In the genomic region with DNA sequence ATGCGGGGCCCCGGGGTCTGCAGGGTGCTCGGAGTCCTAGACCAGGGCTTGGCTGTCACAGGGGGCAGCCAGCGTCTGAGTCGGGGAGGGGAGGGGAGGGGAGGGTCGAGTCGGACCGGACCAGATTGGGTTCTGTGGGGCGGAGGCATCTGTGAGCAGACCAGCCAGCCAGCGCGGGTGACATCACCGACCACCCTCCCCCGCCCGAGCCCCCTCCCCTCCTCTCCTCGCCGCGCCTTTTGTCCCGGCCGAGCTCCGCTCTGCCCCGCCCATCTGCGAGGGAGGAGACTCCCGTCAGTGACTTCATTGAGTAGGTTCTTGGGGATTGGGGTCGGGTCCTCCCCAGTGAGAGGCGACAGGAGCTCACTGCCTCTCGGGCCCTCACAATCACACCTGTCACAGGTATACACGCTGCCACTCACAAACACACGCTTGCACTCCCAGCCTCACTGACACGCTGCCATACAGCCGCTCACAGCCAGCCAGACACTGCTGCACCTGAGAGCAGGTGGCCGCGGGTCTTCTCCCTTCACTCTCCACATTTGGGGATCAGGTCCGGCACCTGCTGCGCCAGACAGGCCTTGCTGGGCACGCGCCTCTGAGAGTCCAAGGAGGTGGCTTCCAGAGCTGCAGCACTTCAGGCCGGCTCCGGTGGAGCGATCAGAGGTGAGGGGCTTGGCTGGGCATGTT, we compare ENCODE assay signal across 8 cellular contexts. TPM values are rescaled to one million over a fixed set of nuclear protein-coding genes. Genes with fewer than 3 reads are reported as not detected.
DNase-seq lines count a peak whose midpoint lies in the region; ATAC-seq and TF ChIP-seq lines count a peak whose summit lies in the region.

No MANE protein-coding gene starts in this region.

- intact Hi-C loops in HCT116 (cut with micrococcal nuclease) (loop anchor here (5.0 to 10.0 kb wide), 3 partner anchors 107 to 485 kb away; a partner anchor contains a TSS), MCF 10A (cut with micrococcal nuclease) (loop anchor here (10.0 kb wide), 1 partner anchor 65 kb away; no protein-coding TSS in a partner anchor), sigmoid colon (cut with DNase I) (loop anchor here (2.0 to 10.0 kb wide), 9 partner anchors 82 to 1265 kb away; a partner anchor contains a TSS)

- H3K79me2 ChIP-seq in HCT116 (ENCODE audit: insufficient read depth, low read length): no peaks in the 10 kb centered on the region

- peak overlapping the region; percentile 46 for H3K27ac Mint-ChIP-seq in MCF 10A (ENCODE audit: low read depth, unreplicated experiment)

- CTCF ChIA-PET in BJ (lab: Yijun Ruan, JAX): interaction anchor here (1.0 to 2.0 kb wide), 4 partner anchors 61 to 105 kb away, joined by 3 to 7 read pairs (median 4); a partner anchor contains a TSS
- CTCF ChIA-PET in HCT116 (lab: Charles Lee): interaction anchor here (0.6 to 2.6 kb wide), 4 partner anchors 82 to 349 kb away, joined by 3 to 14 read pairs (median 3); a partner anchor contains a TSS
- CTCF ChIA-PET in MCF 10A (lab: Yijun Ruan, JAX): interaction anchor here (1.1 to 3.6 kb wide), 2 partner anchors 37 to 90 kb away, joined by 3 to 23 read pairs; no protein-coding TSS in a partner anchor

- H3K27ac ChIP-seq in HCT116 (ENCODE audit: low read depth, low read length) (no peak overlapping the region; the same call in 1 of the 2 replicates), SJCRH30 (peak overlapping the region; percentile 73), sigmoid colon (peak overlapping the region in 3 of 4 donors; percentile 95 to 100 (median 98))

- H3K27me3 ChIP-seq in BJ (ENCODE audit: control insufficient read depth, insufficient read depth, low read length) (no peaks in the 10 kb centered on the region), HCT116 (ENCODE audit: insufficient read depth, low read length) (no peaks in the 10 kb centered on the region), SJCRH30 (no peaks in the 10 kb centered on the region), sigmoid colon (no peaks in the 10 kb centered on the region)

- TF ChIP-seq POLR2A in HCT116 (IDR thresholded peaks at IDR 0.05; ENCODE audit: borderline replicate concordance, extremely low read depth, insufficient read depth, insufficient read length) (no peak), sigmoid colon (IDR thresholded peaks at IDR 0.05) (peak; percentile 41 to 45)

- no peaks in the 10 kb centered on the region for H3K9me3 Mint-ChIP-seq in MCF 10A (ENCODE audit: unreplicated experiment)

- H3K4me1 ChIP-seq in HCT116 (ENCODE audit: control insufficient read depth in 1 of 2, insufficient read depth in 2 of 2, low read length in 2 of 2): peaks cover 21 to 61% of the 10 kb centered on the region in 2 experiments
- H3K4me1 ChIP-seq in SJCRH30: peaks cover 32% of the 10 kb centered on the region
- peaks cover 0 to 61% (median 57%) of the 10 kb centered on the region in 4 donors for H3K4me1 ChIP-seq in sigmoid colon

- no peaks in the 10 kb centered on the region for H3K9me3 ChIP-seq in HCT116 (ENCODE audit: control insufficient read depth in 1 of 2, insufficient read depth in 1 of 2, low read depth in 1 of 2, low read length in 2 of 2)
- H3K9me3 ChIP-seq in SJCRH30 (replicated peaks): no peaks in the 10 kb centered on the region
- no peaks in the 10 kb centered on the region for H3K9me3 ChIP-seq in iPS-18c (ENCODE audit: control insufficient read depth, insufficient read depth, low read length)
- no peaks in the 10 kb centered on the region for H3K9me3 ChIP-seq in sigmoid colon

- WGBS in sigmoid colon, 2 donors: 4 to 11% methylated on average over 39 of the region's 39 CpGs

- RAD21 ChIA-PET in HCT116 (lab: Charles Lee; ENCODE audit: low non-redundant PET in 1 of 2, low total read pairs in 2 of 2, uncharacterized antibody in 2 of 2, unreplicated experiment in 2 of 2): interaction anchor here in 1 of 2 experiments (1.3 kb wide), 1 partner anchor 91 kb away, joined by 7 read pairs; no protein-coding TSS in a partner anchor

- H3K4me2 ChIP-seq in HCT116 (ENCODE audit: low read length): peak overlapping the region; percentile 94

- ATAC-seq in HCT116 (0 out of 2 replicates have a peak, but pooled peaks have one; percentile 8), HG02884 (IDR thresholded peaks at IDR 0.05; ENCODE audit: unreplicated experiment) (no peak), GM21526 (IDR thresholded peaks at IDR 0.05; ENCODE audit: low FRiP score, unreplicated experiment) (no peak)

- TF ChIP-seq RAD21 in HCT116 (IDR thresholded peaks at IDR 0.05; ENCODE audit: low read depth): no peak

- peak overlapping the region; percentile 78 for H3K4me3 Mint-ChIP-seq in MCF 10A (ENCODE audit: unreplicated experiment)

- peaks cover 6% of the 10 kb centered on the region for H3K36me3 Mint-ChIP-seq in MCF 10A (ENCODE audit: insufficient read depth, unreplicated experiment)

- no peak for TF ChIP-seq EP300 in sigmoid colon (IDR thresholded peaks at IDR 0.05)

- H3K36me3 ChIP-seq in BJ (ENCODE audit: control insufficient read depth, insufficient read depth, low read length): no peaks in the 10 kb centered on the region
- H3K36me3 ChIP-seq in HCT116 (ENCODE audit: control insufficient read depth in 1 of 2, insufficient read depth in 2 of 2, low read length in 2 of 2): no peaks in the 10 kb centered on the region
- no peaks in the 10 kb centered on the region for H3K36me3 ChIP-seq in SJCRH30
- no peaks in the 10 kb centered on the region for H3K36me3 ChIP-seq in sigmoid colon

- H3K27me3 Mint-ChIP-seq in MCF 10A (ENCODE audit: insufficient read depth, unreplicated experiment): no peaks in the 10 kb centered on the region

- no peak overlapping the region for H2AFZ ChIP-seq in HCT116 (ENCODE audit: low read depth, low read length, poor library complexity, severe bottlenecking)

- BruUV-seq in HCT116 (replicated peaks; lab: Mats Ljungman, UMichigan) (no TSS peak), MCF 10A (replicated peaks; lab: Mats Ljungman, UMichigan) (no TSS peak)

- TF ChIP-seq CTCF in BJ (IDR thresholded peaks at IDR 0.05; ENCODE audit: insufficient read depth, low read depth, low read length) (no peak), HCT116 (IDR thresholded peaks at IDR 0.05 in 2 of 3, conservative IDR thresholded peaks at IDR 0.05 in 1 of 3; ENCODE audit: borderline replicate concordance in 1 of 3, insufficient read depth in 1 of 3, low read depth in 2 of 3, low read length in 2 of 3) (no peak), MCF 10A (IDR thresholded peaks at IDR 0.05; ENCODE audit: unreplicated experiment) (no peak), sigmoid colon (IDR thresholded peaks at IDR 0.05) (no peak)

- peak overlapping the region; percentile 91 for H3K4me3 ChIP-seq in BJ (ENCODE audit: low read depth, low read length)
- peak overlapping the region; percentile 64 to 73 for H3K4me3 ChIP-seq in HCT116 (replicated peaks in 1 of 2; ENCODE audit: low read depth in 1 of 2, low read length in 2 of 2)
- H3K4me3 ChIP-seq in SJCRH30: peak overlapping the region; percentile 87
- peak overlapping the region; percentile 91 for H3K4me3 ChIP-seq in iPS-18c (ENCODE audit: insufficient read depth, low read depth, low read length)
- peak overlapping the region; percentile 67 to 97 (median 92) for H3K4me3 ChIP-seq in sigmoid colon

- DNase-seq in BJ (ENCODE audit: low read depth): no peak
- no peak for DNase-seq in HCT116 (ENCODE audit: low read depth, low spot score)
- DNase-seq in SJCRH30: peak; percentile 57 to 61
- DNase-seq in MCF 10A (ENCODE audit: unreplicated experiment): no peak
- peak; percentile 87 for DNase-seq in sigmoid colon

- H3K4me1 Mint-ChIP-seq in MCF 10A (ENCODE audit: insufficient read depth, unreplicated experiment): peaks cover 37% of the 10 kb centered on the region

- H4K20me1 ChIP-seq in HCT116 (ENCODE audit: insufficient read depth): no peaks in the 10 kb centered on the region

- POLR2A ChIA-PET in BJ (lab: Charles Lee): no interaction called here
- POLR2A ChIA-PET in HCT116 (lab: Charles Lee): no interaction called here
- POLR2A ChIA-PET in MCF 10A (lab: Yijun Ruan, JAX): interaction anchor here (0.6 to 1.9 kb wide), 7 partner anchors 28 to 1494 kb away, joined by 3 to 9 read pairs (median 4); a partner anchor contains a TSS

- no peaks in the 10 kb centered on the region for H3K9me2 ChIP-seq in HCT116 (ENCODE audit: insufficient read depth)

- peak overlapping the region; percentile 69 for H3K9ac ChIP-seq in HCT116 (ENCODE audit: low read length)

TF ChIP-seq in HCT116, 20 proteins besides CTCF, POLR2A, EP300 and RAD21 (continues in another document):
- TF ChIP-seq EZH2 (IDR thresholded peaks at IDR 0.05) (no peak), SRF (IDR thresholded peaks at IDR 0.05; ENCODE audit: low read depth) (no peak), EGR1 (IDR thresholded peaks at IDR 0.05; ENCODE audit: low read depth) (no peak), POLR2AphosphoS5 (IDR thresholded peaks at IDR 0.05; ENCODE audit: low read depth, low read length) (no peak)
- TF ChIP-seq, protein P1, sequence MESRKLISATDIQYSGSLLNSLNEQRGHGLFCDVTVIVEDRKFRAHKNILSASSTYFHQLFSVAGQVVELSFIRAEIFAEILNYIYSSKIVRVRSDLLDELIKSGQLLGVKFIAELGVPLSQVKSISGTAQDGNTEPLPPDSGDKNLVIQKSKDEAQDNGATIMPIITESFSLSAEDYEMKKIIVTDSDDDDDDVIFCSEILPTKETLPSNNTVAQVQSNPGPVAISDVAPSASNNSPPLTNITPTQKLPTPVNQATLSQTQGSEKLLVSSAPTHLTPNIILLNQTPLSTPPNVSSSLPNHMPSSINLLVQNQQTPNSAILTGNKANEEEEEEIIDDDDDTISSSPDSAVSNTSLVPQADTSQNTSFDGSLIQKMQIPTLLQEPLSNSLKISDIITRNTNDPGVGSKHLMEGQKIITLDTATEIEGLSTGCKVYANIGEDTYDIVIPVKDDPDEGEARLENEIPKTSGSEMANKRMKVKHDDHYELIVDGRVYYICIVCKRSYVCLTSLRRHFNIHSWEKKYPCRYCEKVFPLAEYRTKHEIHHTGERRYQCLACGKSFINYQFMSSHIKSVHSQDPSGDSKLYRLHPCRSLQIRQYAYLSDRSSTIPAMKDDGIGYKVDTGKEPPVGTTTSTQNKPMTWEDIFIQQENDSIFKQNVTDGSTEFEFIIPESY (IDR thresholded peaks at IDR 0.05; ENCODE audit: extremely low read depth, insufficient replicate concordance, low read length): no peak

RNA-seq across cellular contexts. Expression of a gene that starts 0.5 kb away (rescaled TPM):
- polyA plus RNA-seq in BJ (2011; rRNA removed) (5.2 and 6.1 TPM in 2 replicates), sigmoid colon (1 to 10 TPM in 2 of 3 donors, under 1 TPM in 1; 0.92 to 7.1 (median 2.4) TPM)
- polyA minus RNA-seq in BJ (2011; rRNA and poly(A)+ RNA removed): 3.2 and 4.6 TPM in 2 replicates
- total RNA-seq in HCT116 (2021; ENCODE audit: unreplicated experiment) (3.6 TPM), MCF 10A (2022) (2.2 and 2.9 TPM in 2 replicates), sigmoid colon (10 to 100 TPM; 27.8 to 58.7 (median 56.2) TPM)
- polyA plus RNA-seq in HCT116 (2012): 4.2 and 4.7 TPM in 2 replicates
- total RNA-seq in SJCRH30 (2014; rRNA removed; shearing (Covaris generic)): 18.2 and 18.5 TPM in 2 replicates

RNA-seq across cellular contexts. Expression of a gene that starts 32.0 kb away (rescaled TPM):
- polyA plus RNA-seq in BJ (2011; rRNA removed) (0.02 and 0.09 TPM in 2 replicates), sigmoid colon (under 1 TPM in 2 of 3 donors, not detected in 1; under 0.01 to 0.60 TPM)
- polyA minus RNA-seq in BJ (2011; rRNA and poly(A)+ RNA removed): 0.05 TPM in 1 of 2 replicates, not detected in the other
- total RNA-seq in HCT116 (2021; ENCODE audit: unreplicated experiment) (0.47 TPM), MCF 10A (2022) (not detected in 2 replicates), sigmoid colon (1 to 10 TPM in 2 of 4 donors, under 1 TPM in 2; 0.66 to 2.2 (median 0.87) TPM)
- 0.11 and 0.21 TPM in 2 replicates for polyA plus RNA-seq in HCT116 (2012)
- total RNA-seq in SJCRH30 (2014; rRNA removed; shearing (Covaris generic)): not detected in 2 replicates

Comparison
In these comparisons a context has a peak if more than half of its experiments do, and no peak if none do; other contexts are left out.
1. DNase-seq: peak in SJCRH30 (2 of 2) and sigmoid colon (single experiment); none in BJ (single experiment), HCT116 (single experiment) and MCF 10A (single experiment).
2. Peak in every context shown above with its lines, with median percentiles within 50 percentile points of each other: H3K4me3 ChIP-seq.